Comparison of ENCODE assay signal across 28 cellular contexts in genomic region chr4:70591955-70592582, GRCh38. TPM values are rescaled to one million over a fixed set of nuclear protein-coding genes. Genes with fewer than 3 reads are reported as not detected.
"Had no signal": no experiment of that assay in that cellular context is flagged by ENCODE, and none has a peak within 500 bp of the region (broad histone marks: within the 10 kb centered on the region; RNA-seq: fewer than 3 reads in every experiment).

A gene with protein sequence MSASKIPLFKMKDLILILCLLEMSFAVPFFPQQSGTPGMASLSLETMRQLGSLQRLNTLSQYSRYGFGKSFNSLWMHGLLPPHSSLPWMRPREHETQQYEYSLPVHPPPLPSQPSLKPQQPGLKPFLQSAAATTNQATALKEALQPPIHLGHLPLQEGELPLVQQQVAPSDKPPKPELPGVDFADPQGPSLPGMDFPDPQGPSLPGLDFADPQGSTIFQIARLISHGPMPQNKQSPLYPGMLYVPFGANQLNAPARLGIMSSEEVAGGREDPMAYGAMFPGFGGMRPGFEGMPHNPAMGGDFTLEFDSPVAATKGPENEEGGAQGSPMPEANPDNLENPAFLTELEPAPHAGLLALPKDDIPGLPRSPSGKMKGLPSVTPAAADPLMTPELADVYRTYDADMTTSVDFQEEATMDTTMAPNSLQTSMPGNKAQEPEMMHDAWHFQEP (plus strand): TSS chr4:70592256. CDS start chr4:70592359, 103 bp downstream.

- H3K9me3 Mint-ChIP-seq: activated naive CD4-positive, alpha-beta T cell treated with anti-CD3 and anti-CD28 coated beads, Interleukin-2, amount 50 U/mL, for 24 hours; activated naive CD8-positive, alpha-beta T cell treated with anti-CD3 and anti-CD28 coated beads, Interleukin-2, amount 50 U/mL, for 24 hours; activated T-helper 1 cell treated with anti-CD3 and anti-CD28 coated beads, Interleukin-12 subunit alpha, Interleukin-12 subunit beta, Interleukin-2, Interleukin-4 antibody, amounts not matched to agents 30 ng/mL and 10 ng/mL and 1 ng/mL, durations not matched to agents 14 hours and 24 hours and 36 hours; central memory CD8-positive, alpha-beta T cell; T-helper 1 cell treated with Interleukin-12 subunit alpha and Interleukin-12 subunit beta and Interleukin-4 antibody, amounts not matched to agents 30 μg/mL and 1 μg/mL, for 36 hours had no signal

- H3K4me3 ChIP-seq: ascending aorta, body of pancreas, Peyer's patch, SJSA1 had no signal

- H3K9me3 ChIP-seq: ascending aorta, body of pancreas, Peyer's patch, SJSA1 had no signal

- H3K36me3 Mint-ChIP-seq: activated naive CD4-positive, alpha-beta T cell treated with anti-CD3 and anti-CD28 coated beads, Interleukin-2, amount 50 U/mL, for 24 hours had no signal

- H3K36me3 ChIP-seq: ascending aorta, Peyer's patch, SJSA1 had no signal

- ATAC-seq: activated CD4-positive, CD25-positive, alpha-beta regulatory T cell treated with anti-CD3 and anti-CD28 coated beads, Interleukin-2, amount 50 U/mL, for 24 hours; activated CD8-positive, alpha-beta T cell treated with anti-CD3 and anti-CD28 coated beads, Interleukin-2, amount 10 ng/mL, durations not matched to agents 7 days and 5 days; activated naive CD8-positive, alpha-beta T cell treated with anti-CD3 and anti-CD28 coated beads, Interleukin-2, amount 50 U/mL, for 24 hours; body of pancreas had no signal

- H3K27me3 Mint-ChIP-seq: activated naive CD8-positive, alpha-beta T cell treated with anti-CD3 and anti-CD28 coated beads, Interleukin-2, amount 50 U/mL, for 24 hours; central memory CD8-positive, alpha-beta T cell had no signal

- H3K27ac ChIP-seq: ascending aorta, body of pancreas, Peyer's patch, RWPE1, SJSA1 had no signal

- H3K4me1 ChIP-seq: ascending aorta, body of pancreas, Peyer's patch, SJSA1 had no signal

- H3K27ac Mint-ChIP-seq: activated CD8-positive, alpha-beta T cell treated with anti-CD3 and anti-CD28 coated beads, Interleukin-2, amount 10 ng/mL, durations not matched to agents 7 days and 5 days; activated naive CD4-positive, alpha-beta T cell treated with anti-CD3 and anti-CD28 coated beads, Interleukin-2, amount 50 U/mL, for 24 hours; activated naive CD8-positive, alpha-beta T cell treated with anti-CD3 and anti-CD28 coated beads, Interleukin-2, amount 50 U/mL, for 24 hours; activated T-helper 1 cell treated with anti-CD3 and anti-CD28 coated beads, Interleukin-12 subunit alpha, Interleukin-12 subunit beta, Interleukin-2, Interleukin-4 antibody, amounts not matched to agents 30 ng/mL and 10 ng/mL and 1 ng/mL, durations not matched to agents 14 hours and 24 hours and 36 hours; T-helper 1 cell treated with Interleukin-12 subunit alpha and Interleukin-12 subunit beta and Interleukin-4 antibody, amounts not matched to agents 30 μg/mL and 1 μg/mL, for 36 hours had no signal

- H3K4me1 Mint-ChIP-seq: activated naive CD4-positive, alpha-beta T cell treated with anti-CD3 and anti-CD28 coated beads, Interleukin-2, amount 50 U/mL, for 24 hours; activated naive CD8-positive, alpha-beta T cell treated with anti-CD3 and anti-CD28 coated beads, Interleukin-2, amount 50 U/mL, for 24 hours; central memory CD8-positive, alpha-beta T cell had no signal

- DNase-seq: activated CD4-positive, alpha-beta T cell treated with anti-CD3 and anti-CD28 coated beads for 4 hours; activated CD8-positive, alpha-beta memory T cell treated with anti-CD3 and anti-CD28 coated beads, Interleukin-2, amount 50 U/mL, for 48 hours; activated CD8-positive, alpha-beta T cell treated with anti-CD3 and anti-CD28 coated beads, Interleukin-2, amount 10 ng/mL, durations not matched to agents 7 days and 5 days; activated effector memory CD4-positive, alpha-beta T cell treated with Interleukin-2 at 50 U/mL for 16 hours; activated naive CD4-positive, alpha-beta T cell; activated naive CD8-positive, alpha-beta T cell treated with anti-CD3 and anti-CD28 coated beads, Interleukin-2, amount 50 U/mL, for 24 hours; activated T-cell treated with anti-CD3 and anti-CD28 coated beads, Interleukin-2, amount 50 U/mL, for 1 hour; amniotic stem cell; body of pancreas; Karpas-422; MM.1S; NCI-H1105; NCI-H1694; NCI-H2029; NCI-H2107; NCI-H345; NCI-H510A; NCI-H526 treated with DMSO at 0.1 percent for 48 hours; Peyer's patch; Right ventricle myocardium superior had no signal

- H3K27me3 ChIP-seq: ascending aorta, body of pancreas, Peyer's patch had no signal

- H3K4me3 Mint-ChIP-seq: activated CD8-positive, alpha-beta T cell treated with anti-CD3 and anti-CD28 coated beads, Interleukin-2, amount 10 ng/mL, durations not matched to agents 7 days and 5 days; activated naive CD4-positive, alpha-beta T cell treated with anti-CD3 and anti-CD28 coated beads, Interleukin-2, amount 50 U/mL, for 24 hours; activated naive CD8-positive, alpha-beta T cell treated with anti-CD3 and anti-CD28 coated beads, Interleukin-2, amount 50 U/mL, for 24 hours; activated T-helper 1 cell treated with anti-CD3 and anti-CD28 coated beads, Interleukin-12 subunit alpha, Interleukin-12 subunit beta, Interleukin-2, Interleukin-4 antibody, amounts not matched to agents 30 ng/mL and 10 ng/mL and 1 ng/mL, durations not matched to agents 14 hours and 24 hours and 36 hours; central memory CD8-positive, alpha-beta T cell; T-helper 1 cell treated with Interleukin-12 subunit alpha and Interleukin-12 subunit beta and Interleukin-4 antibody, amounts not matched to agents 30 μg/mL and 1 μg/mL, for 36 hours had no signal

RNA-seq across cellular contexts. Expression of the gene that starts here (rescaled TPM):
- total RNA-seq: activated CD8-positive, alpha-beta T cell treated with anti-CD3 and anti-CD28 coated beads, Interleukin-2, amount 10 ng/mL, durations not matched to agents 7 days and 5 days; activated T-helper 1 cell treated with anti-CD3 and anti-CD28 coated beads, Interleukin-12 subunit alpha, Interleukin-12 subunit beta, Interleukin-2, Interleukin-4 antibody, amounts not matched to agents 30 ng/mL and 10 ng/mL and 1 ng/mL, durations not matched to agents 14 hours and 24 hours and 36 hours; ascending aorta; body of pancreas; Peyer's patch; Right ventricle myocardium superior; SJSA1 had no signal
